Comparison of ENCODE assay signal across 7 cellular contexts in the genomic region with DNA sequence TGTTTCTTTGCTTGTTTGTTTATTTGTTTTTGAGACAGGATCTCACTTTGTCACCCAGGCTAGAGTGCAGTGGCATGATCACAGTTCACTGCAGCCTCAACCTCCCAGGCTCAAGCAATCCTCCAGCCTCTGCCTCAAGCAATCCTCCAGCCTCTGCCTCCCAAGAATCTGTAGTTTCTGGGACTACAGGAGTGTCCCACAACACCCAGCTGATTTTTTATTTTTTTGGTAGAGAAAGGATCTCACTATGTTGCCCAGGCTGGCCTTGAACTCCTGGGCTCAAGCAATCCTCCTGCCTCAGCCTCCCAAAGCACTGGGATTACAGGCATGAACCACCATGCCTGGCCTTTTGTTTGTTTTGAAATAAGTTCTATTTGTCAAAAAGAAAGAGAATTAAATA. TPM values are rescaled to one million over a fixed set of nuclear protein-coding genes. Genes with fewer than 3 reads are reported as not detected.
"Had no signal": no experiment of that assay in that cellular context is flagged by ENCODE, and none has a peak within 500 bp of the region (broad histone marks: within the 10 kb centered on the region; RNA-seq: fewer than 3 reads in every experiment).

No MANE protein-coding gene starts in this region.

RNA-seq across cellular contexts. Expression of a gene that starts 10.0 kb away (rescaled TPM):
- total RNA-seq: GM23248, H4, HFFc6 had no signal
- polyA plus RNA-seq: GM23248 had no signal

RNA-seq across cellular contexts. Expression of a gene that starts 21.4 kb away (rescaled TPM):
- total RNA-seq: GM23248, GM23338, H1, H4, H7, H9, HFFc6 had no signal
- polyA plus RNA-seq: GM23248, GM23338, H1 had no signal

RNA-seq across cellular contexts. Expression of a gene that starts 28.0 kb away (rescaled TPM):
- total RNA-seq: GM23248, GM23338, H1, H4, H7, H9, HFFc6 had no signal
- polyA plus RNA-seq: GM23248, GM23338, H1 had no signal
